8 cellular contexts compared by ENCODE assay signal in the genomic region with DNA sequence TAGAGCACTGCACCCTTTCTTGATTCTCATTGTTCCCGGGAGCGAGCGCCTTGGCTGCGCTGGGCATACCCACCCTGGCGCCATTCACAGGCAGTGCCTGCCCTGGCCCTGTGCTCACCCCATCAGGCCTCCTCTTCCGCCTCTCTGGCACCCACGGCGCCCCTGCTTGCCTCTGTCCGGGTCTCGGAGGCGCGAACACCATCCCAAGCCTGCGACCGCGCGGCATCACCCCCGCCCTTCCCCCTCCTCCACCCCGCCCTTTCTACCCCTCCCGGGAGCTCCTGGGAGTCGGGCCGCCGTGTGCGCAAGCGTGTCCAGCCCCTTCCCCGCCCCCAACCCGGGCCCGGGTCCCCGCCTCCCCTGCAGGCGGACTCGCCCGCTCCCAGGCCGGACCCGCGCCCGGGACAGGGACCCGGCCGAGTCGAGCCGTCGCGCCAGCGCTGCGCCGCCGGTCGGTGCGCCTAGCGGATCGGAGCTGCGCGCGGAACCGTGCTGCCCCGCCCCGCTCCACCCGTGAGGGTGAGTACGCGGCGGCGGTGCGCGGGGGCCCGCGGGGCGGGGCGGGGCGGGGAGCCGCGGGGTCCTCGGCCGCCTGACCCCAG. TPM values are rescaled to one million over a fixed set of nuclear protein-coding genes. Genes with fewer than 3 reads are reported as not detected.
A peak's percentile ranks its signal among the peaks of the same experiment; 100 is the strongest.
DNase-seq lines count a peak whose midpoint lies in the region; TF ChIP-seq lines count a peak whose summit lies in the region.

A gene with protein sequence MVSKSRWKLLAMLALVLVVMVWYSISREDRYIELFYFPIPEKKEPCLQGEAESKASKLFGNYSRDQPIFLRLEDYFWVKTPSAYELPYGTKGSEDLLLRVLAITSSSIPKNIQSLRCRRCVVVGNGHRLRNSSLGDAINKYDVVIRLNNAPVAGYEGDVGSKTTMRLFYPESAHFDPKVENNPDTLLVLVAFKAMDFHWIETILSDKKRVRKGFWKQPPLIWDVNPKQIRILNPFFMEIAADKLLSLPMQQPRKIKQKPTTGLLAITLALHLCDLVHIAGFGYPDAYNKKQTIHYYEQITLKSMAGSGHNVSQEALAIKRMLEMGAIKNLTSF (plus strand): TSS at position 363 of the 602 bp plus-strand sequence. CDS start 50,470 bp downstream, outside the sequence.

- no peaks in the 10 kb centered on the region for H3K9me3 Mint-ChIP-seq in immature natural killer cell

- peaks cover 76 to 79% of the 10 kb centered on the region in 2 donors for H3K4me1 Mint-ChIP-seq in immature natural killer cell

- DNase-seq in GM12865 (ENCODE audit: low read depth) (peak; percentile 82), HEK293T (ENCODE audit: extremely low spot score) (peak; percentile 89), NCI-H1092 (lab: John Stamatoyannopoulos, UW) (peak; percentile 75), breast epithelium (ENCODE audit: low spot score in 2 of 2) (peak in 1 of 2 donors; percentile 68), immature natural killer cell (peak; percentile 75 to 83 (median 81)), spleen (peak; percentile 95), GOT3 (lab: John Stamatoyannopoulos, UW) (no peak)

- H3K4me3 ChIP-seq in GM12865 (ENCODE audit: low read depth, low read length), result peak within 1 kb of the TSS; percentile 62
- peak within 1 kb of the TSS; percentile 64 to 95 (median 68) for H3K4me3 ChIP-seq in breast epithelium
- peak within 1 kb of the TSS; percentile 55 to 89 (median 72) for H3K4me3 ChIP-seq in spleen

- H3K36me3 Mint-ChIP-seq in immature natural killer cell, result peaks cover 3 to 6% (median 4%) of the 10 kb centered on the region in 3 donors

- H3K4me3 Mint-ChIP-seq in immature natural killer cell, result peak within 1 kb of the TSS; percentile 88 to 96 (median 94)

- WGBS in spleen, 5 donors, result 0 to 1% (median 0%) methylated on average over 10 to 71 of the region's 71 CpGs

- CTCF ChIA-PET in HEK293T (lab: Yijun Ruan, JAX), result interaction anchor here (0.6 kb wide), 1 partner anchor 1973 kb away, joined by 3 read pairs; no protein-coding TSS in a partner anchor

- H3K27ac ChIP-seq in VCaP, result peak within 1 kb of the TSS; percentile 89
- peak within 1 kb of the TSS; percentile 65 to 87 for H3K27ac ChIP-seq in breast epithelium
- peak within 1 kb of the TSS; percentile 68 to 92 (median 85) for H3K27ac ChIP-seq in spleen

- H3K27ac Mint-ChIP-seq in immature natural killer cell, result peak within 1 kb of the TSS; percentile 87 to 98 (median 96)

- H3K9me3 ChIP-seq in breast epithelium, result no peaks in the 10 kb centered on the region
- H3K9me3 ChIP-seq in spleen, result no peaks in the 10 kb centered on the region

- TF ChIP-seq POLR2A in breast epithelium (IDR thresholded peaks at IDR 0.05) (no peak), spleen (IDR thresholded peaks at IDR 0.05) (no peak)

- H3K27me3 ChIP-seq in breast epithelium (no peaks in the 10 kb centered on the region), spleen (replicated peaks in 1 of 7) (no peaks in the 10 kb centered on the region)

- intact Hi-C loops in breast epithelium (cut with DNase I; ENCODE audit: low total_unique reads) (no loop called here), spleen (cut with DNase I; ENCODE audit: low total_unique reads) (no loop called here)

- peaks cover 8 to 17% (median 11%) of the 10 kb centered on the region in 3 donors for H3K27me3 Mint-ChIP-seq in immature natural killer cell (ENCODE audit: low read depth in 3 of 3)

- no peak for TF ChIP-seq CTCF in GM12865 (IDR thresholded peaks at IDR 0.05; ENCODE audit: insufficient read depth, low read depth, low read length, missing control alignments)
- TF ChIP-seq CTCF in VCaP (conservative IDR thresholded peaks at IDR 0.05), result no peak
- TF ChIP-seq CTCF in breast epithelium (IDR thresholded peaks at IDR 0.05), result no peak
- peak in 1 of 11 experiments; percentile 7 for TF ChIP-seq CTCF in spleen (IDR thresholded peaks at IDR 0.05 in 8 of 11, conservative IDR thresholded peaks at IDR 0.05 in 3 of 11)

- POLR2A ChIA-PET in HEK293T (lab: Yijun Ruan, JAX), result interaction anchor here (0.7 to 1.4 kb wide), 7 partner anchors 8 to 125 kb away, joined by 3 to 6 read pairs (median 3); a partner anchor contains a TSS

- no peaks in the 10 kb centered on the region for H3K36me3 ChIP-seq in breast epithelium
- peaks cover 0 to 5% (median 0%) of the 10 kb centered on the region in 6 donors for H3K36me3 ChIP-seq in spleen

- peaks cover 4% of the 10 kb centered on the region in 2 donors for H3K4me1 ChIP-seq in breast epithelium
- peaks cover 18 to 96% (median 70%) of the 10 kb centered on the region in 6 donors for H3K4me1 ChIP-seq in spleen

TF ChIP-seq in HEK293T, 16 proteins besides CTCF, POLR2A, EP300 and RAD21:
- TF ChIP-seq TARDBP (IDR thresholded peaks at IDR 0.05) (no peak), NFRKB (IDR thresholded peaks at IDR 0.05) (no peak), FOXK2 (IDR thresholded peaks at IDR 0.05) (no peak), LEF1 (IDR thresholded peaks at IDR 0.05; ENCODE audit: borderline replicate concordance) (no peak), BHLHE40 (IDR thresholded peaks at IDR 0.05; ENCODE audit: borderline replicate concordance) (no peak), SUZ12 (IDR thresholded peaks at IDR 0.05) (no peak), CTBP1 (IDR thresholded peaks at IDR 0.05; ENCODE audit: borderline replicate concordance) (no peak), ARNT (IDR thresholded peaks at IDR 0.05) (no peak), FOXA1 (IDR thresholded peaks at IDR 0.05) (no peak), SP1 (IDR thresholded peaks at IDR 0.05) (no peak), HDGF (IDR thresholded peaks at IDR 0.05; ENCODE audit: borderline replicate concordance) (no peak), L3MBTL2 (conservative IDR thresholded peaks at IDR 0.05) (no peak), FOXM1 (IDR thresholded peaks at IDR 0.05; ENCODE audit: borderline replicate concordance) (no peak), ELF4 (IDR thresholded peaks at IDR 0.05) (no peak), ZNF384 (IDR thresholded peaks at IDR 0.05) (no peak)
- TF ChIP-seq, protein P1, sequence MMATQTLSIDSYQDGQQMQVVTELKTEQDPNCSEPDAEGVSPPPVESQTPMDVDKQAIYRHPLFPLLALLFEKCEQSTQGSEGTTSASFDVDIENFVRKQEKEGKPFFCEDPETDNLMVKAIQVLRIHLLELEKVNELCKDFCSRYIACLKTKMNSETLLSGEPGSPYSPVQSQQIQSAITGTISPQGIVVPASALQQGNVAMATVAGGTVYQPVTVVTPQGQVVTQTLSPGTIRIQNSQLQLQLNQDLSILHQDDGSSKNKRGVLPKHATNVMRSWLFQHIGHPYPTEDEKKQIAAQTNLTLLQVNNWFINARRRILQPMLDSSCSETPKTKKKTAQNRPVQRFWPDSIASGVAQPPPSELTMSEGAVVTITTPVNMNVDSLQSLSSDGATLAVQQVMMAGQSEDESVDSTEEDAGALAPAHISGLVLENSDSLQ (IDR thresholded peaks at IDR 0.05), result no peak

RNA-seq across cellular contexts. Expression of the gene that starts here (rescaled TPM):
- total RNA-seq in breast epithelium, result 10 to 100 TPM; 17.6 to 36.2 (median 32.8) TPM
- polyA plus RNA-seq in immature natural killer cell, result 10 to 100 TPM; 25.0 to 31.7 (median 30.9) TPM
- total RNA-seq in spleen, result 100 to 1,000 TPM in 1 of 7 donors, 10 to 100 TPM in 6; 41.2 to 102 (median 53.0) TPM
- 10 to 100 TPM; 12.8 to 25.0 (median 22.4) TPM for polyA plus RNA-seq in spleen
